In the genomic region with DNA sequence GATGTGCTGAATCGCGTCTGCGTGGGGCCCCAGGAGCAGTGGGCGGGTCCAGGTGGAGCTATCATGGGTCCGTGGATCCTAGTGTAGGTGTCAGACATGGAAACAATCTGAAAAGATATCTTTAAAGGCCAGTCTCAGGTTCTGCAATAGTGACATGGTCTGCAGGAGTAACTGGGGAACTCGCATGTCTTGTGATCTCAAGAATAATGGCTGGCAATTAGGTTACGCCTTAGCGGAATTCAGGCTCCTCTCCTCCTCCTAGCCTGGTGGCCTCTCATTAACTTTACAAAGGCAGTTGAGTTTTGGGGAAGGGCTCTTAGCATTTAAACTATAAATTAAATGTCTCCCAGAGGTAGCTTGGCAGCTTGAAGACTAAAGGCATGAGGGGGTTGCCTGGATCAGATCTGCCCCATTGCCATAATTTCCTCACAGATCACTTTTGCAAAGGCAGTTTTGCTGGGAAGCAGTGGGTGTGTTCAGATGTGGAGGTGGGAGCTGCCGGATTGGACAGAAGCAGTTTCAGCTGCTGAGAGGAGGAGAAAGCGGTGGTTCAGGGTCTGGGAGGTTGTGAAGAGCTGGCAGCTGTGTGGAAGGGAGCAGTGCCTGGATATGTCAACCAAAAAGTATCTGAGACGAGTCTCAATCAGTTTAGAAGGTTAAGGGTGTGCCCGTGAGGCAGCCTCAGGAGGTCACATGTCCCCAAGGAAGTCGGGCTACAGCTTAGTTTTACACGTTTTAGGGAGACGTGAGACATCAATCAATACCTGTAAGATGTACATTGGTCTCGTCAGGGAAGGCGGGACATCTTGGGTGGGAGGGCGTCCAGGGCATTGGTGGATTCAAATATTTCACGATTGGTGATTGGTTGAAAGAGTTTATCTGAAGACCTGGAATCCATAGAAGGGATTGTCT, we compare ENCODE assay signal across 8 cellular contexts. TPM values are rescaled to one million over a fixed set of nuclear protein-coding genes. Genes with fewer than 3 reads are reported as not detected.
A peak's percentile ranks its signal among the peaks of the same experiment; 100 is the strongest.
DNase-seq lines count a peak whose midpoint lies in the region; ATAC-seq and TF ChIP-seq lines count a peak whose summit lies in the region.

No MANE protein-coding gene starts in this region.

- H3K79me2 ChIP-seq in SK-N-SH (ENCODE audit: insufficient read depth), result peaks cover 70% of the 10 kb centered on the region

- 0 out of 2 replicates have a peak overlapping the region, but pooled peaks have one; percentile 22 for H3K4me2 ChIP-seq in SK-N-SH

- POLR2A ChIA-PET in SK-N-SH (lab: Yijun Ruan, JAX), result no interaction called here

- no peak for TF ChIP-seq EP300 in SK-N-SH (IDR thresholded peaks at IDR 0.05; ENCODE audit: borderline replicate concordance in 1 of 2, low read depth in 1 of 2, low read length in 1 of 2)

- peaks cover 4 to 17% of the 10 kb centered on the region in 2 experiments for H3K36me3 ChIP-seq in SK-N-SH (replicated peaks in 1 of 2; ENCODE audit: control insufficient read depth in 1 of 2, insufficient read depth in 2 of 2, low read length in 1 of 2)
- peaks cover 0 to 15% (median 5%) of the 10 kb centered on the region in 3 donors for H3K36me3 ChIP-seq in tibial artery

- CTCF ChIA-PET in SK-N-SH (lab: Yijun Ruan, JAX), result interaction anchor here (0.9 to 4.7 kb wide), 6 partner anchors 12 to 27 kb away, joined by 3 to 22 read pairs (median 6); no protein-coding TSS in a partner anchor

- no peak overlapping the region for H2AFZ ChIP-seq in SK-N-SH (ENCODE audit: low read depth)

- no peak overlapping the region for H3K9ac ChIP-seq in SK-N-SH

- no peak for DNase-seq in SK-N-SH
- peak; percentile 3 for DNase-seq in NOMO-1 treated with dmso at 0.1 percent for 144 hours (lab: John Stamatoyannopoulos, UW; ENCODE audit: unreplicated experiment)
- DNase-seq in erythroblast (lab: John Stamatoyannopoulos, UW), result peak; percentile 40 to 57
- DNase-seq in nucleus accumbens (lab: John Stamatoyannopoulos, UW), result peak in 34 of 56 donors; percentile 20 to 89 (median 56)
- no peak for DNase-seq in hippocampal formation (lab: John Stamatoyannopoulos, UW)
- DNase-seq in tibial artery, result no peak

- no peak for TF ChIP-seq RAD21 in SK-N-SH (IDR thresholded peaks at IDR 0.05; ENCODE audit: low read length)

- H3K4me3 ChIP-seq in SK-N-SH (ENCODE audit: low read depth in 2 of 2, low read length in 1 of 2) (no peak overlapping the region), tibial artery (no peak overlapping the region)

- TF ChIP-seq CTCF in SK-N-SH (IDR thresholded peaks at IDR 0.05), result no peak
- TF ChIP-seq CTCF in tibial artery (IDR thresholded peaks at IDR 0.05), result no peak

- H3K27ac ChIP-seq in SK-N-SH (ENCODE audit: low read depth in 2 of 2, low read length in 1 of 2) (no peak overlapping the region), tibial artery (no peak overlapping the region)

- TF ChIP-seq POLR2A in erythroblast (IDR thresholded peaks at IDR 0.05; ENCODE audit: low read length), result no peak

- H3F3A ChIP-seq in SK-N-SH (replicated peaks; ENCODE audit: insufficient read depth), result peaks cover 8% of the 10 kb centered on the region

- H3K9me2 ChIP-seq in SK-N-SH, result no peaks in the 10 kb centered on the region

- H3K27me3 ChIP-seq in SK-N-SH (ENCODE audit: insufficient read depth) (no peaks in the 10 kb centered on the region), tibial artery (no peaks in the 10 kb centered on the region)

- intact Hi-C loops in tibial artery (cut with DNase I; ENCODE audit: low total_unique reads), result loop anchor here (5.0 kb wide), 2 partner anchors 57 to 107 kb away; a partner anchor contains a TSS

- no peaks in the 10 kb centered on the region for H3K9me3 ChIP-seq in SK-N-SH
- no peaks in the 10 kb centered on the region for H3K9me3 ChIP-seq in tibial artery

- no peak for ATAC-seq in SK-N-SH treated with all-trans-retinoic acid at 6 μM for 48 hours
- no peak for ATAC-seq in GM18498 (IDR thresholded peaks at IDR 0.05; ENCODE audit: unreplicated experiment)

- WGBS in SK-N-SH (ENCODE audit: low lambda C conversion rate), result 92% methylated on average over 19 of the region's 19 CpGs

- peaks cover 23% of the 10 kb centered on the region for H4K20me1 ChIP-seq in SK-N-SH (ENCODE audit: insufficient read depth)

- H3K4me1 ChIP-seq in SK-N-SH (ENCODE audit: control insufficient read depth in 1 of 2, insufficient read depth in 2 of 2, low read depth in 1 of 2, low read length in 1 of 2) (peaks cover 6 to 14% of the 10 kb centered on the region in 2 experiments; a peak in 1 of 4 replicates), tibial artery (peaks cover 0 to 25% (median 17%) of the 10 kb centered on the region in 4 donors)

TF ChIP-seq in SK-N-SH, 30 proteins besides CTCF, POLR2A, EP300 and RAD21 (continues in another document):
- TF ChIP-seq POLR2AphosphoS5 (IDR thresholded peaks at IDR 0.05; ENCODE audit: low read depth, low read length) (no peak), FOXM1 (IDR thresholded peaks at IDR 0.05; ENCODE audit: low read depth) (no peak), ELF1 (IDR thresholded peaks at IDR 0.05) (no peak), JUND (IDR thresholded peaks at IDR 0.05) (no peak), TCF12 (IDR thresholded peaks at IDR 0.05) (no peak), SMC3 (IDR thresholded peaks at IDR 0.05; ENCODE audit: low read depth, low read length) (no peak), MEF2A (IDR thresholded peaks at IDR 0.05; ENCODE audit: borderline replicate concordance, low read depth) (no peak), MXI1 (IDR thresholded peaks at IDR 0.05; ENCODE audit: low read depth, low read length) (no peak), CHD2 (IDR thresholded peaks at IDR 0.05; ENCODE audit: low read length, partially characterized antibody) (no peak), GATA2 (CRISPR knock-in tag; IDR thresholded peaks at IDR 0.05) (no peak), FOXJ3 (CRISPR knock-in tag; IDR thresholded peaks at IDR 0.05) (no peak), TAF1 (IDR thresholded peaks at IDR 0.05; ENCODE audit: borderline replicate concordance, low read depth, low read length) (no peak)
- TF ChIP-seq, protein P1, sequence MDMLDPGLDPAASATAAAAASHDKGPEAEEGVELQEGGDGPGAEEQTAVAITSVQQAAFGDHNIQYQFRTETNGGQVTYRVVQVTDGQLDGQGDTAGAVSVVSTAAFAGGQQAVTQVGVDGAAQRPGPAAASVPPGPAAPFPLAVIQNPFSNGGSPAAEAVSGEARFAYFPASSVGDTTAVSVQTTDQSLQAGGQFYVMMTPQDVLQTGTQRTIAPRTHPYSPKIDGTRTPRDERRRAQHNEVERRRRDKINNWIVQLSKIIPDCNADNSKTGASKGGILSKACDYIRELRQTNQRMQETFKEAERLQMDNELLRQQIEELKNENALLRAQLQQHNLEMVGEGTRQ (IDR thresholded peaks at IDR 0.05; ENCODE audit: borderline replicate concordance, low read depth, low read length), result no peak
- TF ChIP-seq, protein P2, sequence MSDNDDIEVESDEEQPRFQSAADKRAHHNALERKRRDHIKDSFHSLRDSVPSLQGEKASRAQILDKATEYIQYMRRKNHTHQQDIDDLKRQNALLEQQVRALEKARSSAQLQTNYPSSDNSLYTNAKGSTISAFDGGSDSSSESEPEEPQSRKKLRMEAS (IDR thresholded peaks at IDR 0.05; ENCODE audit: low read depth), result no peak

TF ChIP-seq in SK-N-SH treated with all-trans-retinoic acid at 6 μM for 48 hours, 23 proteins besides CTCF, POLR2A, EP300 and RAD21 (continues in another document):
- TF ChIP-seq, protein P3, sequence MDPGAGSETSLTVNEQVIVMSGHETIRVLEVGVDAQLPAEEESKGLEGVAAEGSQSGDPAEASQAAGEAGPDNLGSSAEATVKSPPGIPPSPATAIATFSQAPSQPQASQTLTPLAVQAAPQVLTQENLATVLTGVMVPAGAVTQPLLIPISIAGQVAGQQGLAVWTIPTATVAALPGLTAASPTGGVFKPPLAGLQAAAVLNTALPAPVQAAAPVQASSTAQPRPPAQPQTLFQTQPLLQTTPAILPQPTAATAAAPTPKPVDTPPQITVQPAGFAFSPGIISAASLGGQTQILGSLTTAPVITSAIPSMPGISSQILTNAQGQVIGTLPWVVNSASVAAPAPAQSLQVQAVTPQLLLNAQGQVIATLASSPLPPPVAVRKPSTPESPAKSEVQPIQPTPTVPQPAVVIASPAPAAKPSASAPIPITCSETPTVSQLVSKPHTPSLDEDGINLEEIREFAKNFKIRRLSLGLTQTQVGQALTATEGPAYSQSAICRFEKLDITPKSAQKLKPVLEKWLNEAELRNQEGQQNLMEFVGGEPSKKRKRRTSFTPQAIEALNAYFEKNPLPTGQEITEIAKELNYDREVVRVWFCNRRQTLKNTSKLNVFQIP (CRISPR knock-in tag; IDR thresholded peaks at IDR 0.05; ENCODE audit: borderline replicate concordance, low read depth), result no peak
- TF ChIP-seq ARNTL (CRISPR knock-in tag; IDR thresholded peaks at IDR 0.05; ENCODE audit: borderline replicate concordance, low read depth), result no peak
- TF ChIP-seq ZFP3 (CRISPR knock-in tag; IDR thresholded peaks at IDR 0.05), result no peak
- TF ChIP-seq ESRRG (CRISPR knock-in tag; IDR thresholded peaks at IDR 0.05), result no peak
- TF ChIP-seq SNAI2 (CRISPR knock-in tag; IDR thresholded peaks at IDR 0.05), result no peak
- TF ChIP-seq TOX (CRISPR knock-in tag; IDR thresholded peaks at IDR 0.05; ENCODE audit: borderline replicate concordance), result no peak
- no peak for TF ChIP-seq CSDC2 (CRISPR knock-in tag; IDR thresholded peaks at IDR 0.05)
- TF ChIP-seq GLIS3 (CRISPR knock-in tag; IDR thresholded peaks at IDR 0.05), result no peak
- no peak for TF ChIP-seq ZFP30 (CRISPR knock-in tag; IDR thresholded peaks at IDR 0.05)
- no peak for TF ChIP-seq BACH2 (CRISPR knock-in tag; IDR thresholded peaks at IDR 0.05; ENCODE audit: borderline replicate concordance)
- TF ChIP-seq ZNF565 (CRISPR knock-in tag; conservative IDR thresholded peaks at IDR 0.05; ENCODE audit: low read depth), result no peak
- TF ChIP-seq OSR1 (CRISPR knock-in tag; IDR thresholded peaks at IDR 0.05), result no peak

RNA-seq across cellular contexts. Expression of a gene that starts 2.7 kb away (rescaled TPM):
- 78.7 and 107 TPM in 2 replicates for polyA plus RNA-seq in SK-N-SH (2012; rRNA removed)
- polyA plus RNA-seq in SK-N-SH (2012; cell fraction: cytosol; rRNA removed), result 40.1 and 54.1 TPM in 2 replicates
- 188 and 264 TPM in 2 replicates for polyA plus RNA-seq in SK-N-SH (2012; cell fraction: nucleus; rRNA removed)

RNA-seq across cellular contexts. Expression of a gene that starts 19.1 kb away (rescaled TPM):
- 4.3 and 9.9 TPM in 2 replicates for polyA plus RNA-seq in SK-N-SH (2012; rRNA removed)
- 6.7 and 9.8 TPM in 2 replicates for polyA plus RNA-seq in SK-N-SH (2012; cell fraction: cytosol; rRNA removed)
- 23.0 and 32.8 TPM in 2 replicates for polyA plus RNA-seq in SK-N-SH (2012; cell fraction: nucleus; rRNA removed)

RNA-seq across cellular contexts. Expression of a gene that starts 38.0 kb away (rescaled TPM):
- 54.3 and 68.2 TPM in 2 replicates for polyA plus RNA-seq in SK-N-SH (2012; rRNA removed)
- 54.0 and 58.2 TPM in 2 replicates for polyA plus RNA-seq in SK-N-SH (2012; cell fraction: cytosol; rRNA removed)
- 55.7 and 57.5 TPM in 2 replicates for polyA plus RNA-seq in SK-N-SH (2012; cell fraction: nucleus; rRNA removed)

RNA-seq across cellular contexts. Expression of a gene that starts 56.1 kb away (rescaled TPM):
- polyA plus RNA-seq in SK-N-SH (2012; rRNA removed), result 13.4 and 20.7 TPM in 2 replicates
- polyA plus RNA-seq in SK-N-SH (2012; cell fraction: cytosol; rRNA removed), result 10.5 and 15.2 TPM in 2 replicates
- polyA plus RNA-seq in SK-N-SH (2012; cell fraction: nucleus; rRNA removed), result 22.5 and 23.0 TPM in 2 replicates

Comparison
In these comparisons a context has a peak if more than half of its experiments do, and no peak if none do; other contexts are left out.
1. DNase-seq: peak in NOMO-1 treated with dmso at 0.1 percent for 144 hours (single experiment), erythroblast (2 of 2) and nucleus accumbens (34 of 56); none in SK-N-SH (single experiment), hippocampal formation (0 of 2) and tibial artery (0 of 2).